36 cellular contexts compared by ENCODE assay signal in genomic region chr19:18167011-18167410, GRCh38. TPM values are rescaled to one million over a fixed set of nuclear protein-coding genes. Genes with fewer than 3 reads are reported as not detected.
"Had no signal": no experiment of that assay in that cellular context is flagged by ENCODE, and none has a peak within 500 bp of the region (broad histone marks: within the 10 kb centered on the region; RNA-seq: fewer than 3 reads in every experiment).

No MANE protein-coding gene starts in this region.

- H3K4me3 ChIP-seq: adrenal gland, body of pancreas, esophagus muscularis mucosa, gastrocnemius medialis, heart left ventricle had no signal

- H3K4me1 Mint-ChIP-seq: activated naive CD8-positive, alpha-beta T cell treated with anti-CD3 and anti-CD28 coated beads for 36 hours had no signal

- FAIRE-seq: colon had no signal

- H3K4me1 ChIP-seq: foreskin keratinocyte, gastrocnemius medialis had no signal

- ATAC-seq: activated CD4-positive, CD25-positive, alpha-beta regulatory T cell treated with anti-CD3 and anti-CD28 coated beads, Interleukin-2, amount 50 U/mL, for 24 hours; activated CD8-positive, alpha-beta memory T cell treated with anti-CD3 and anti-CD28 coated beads, Interleukin-2, amount 10 ng/mL, durations not matched to agents 7 days and 5 days; activated CD8-positive, alpha-beta T cell treated with anti-CD3 and anti-CD28 coated beads, Interleukin-2, amount 10 ng/mL, durations not matched to agents 7 days and 5 days; activated naive CD8-positive, alpha-beta T cell treated with anti-CD3 and anti-CD28 coated beads, Interleukin-2, amount 50 U/mL, for 24 hours; body of pancreas; effector memory CD8-positive, alpha-beta T cell; foreskin keratinocyte; gastrocnemius medialis; heart left ventricle had no signal

- DNase-seq: activated B cell treated with CpG ODN at 0.5 μM for 24 hours; activated CD4-positive, alpha-beta memory T cell treated with anti-CD3 and anti-CD28 coated beads for 36 hours; activated CD4-positive, alpha-beta T cell treated with anti-CD3 and anti-CD28 coated beads for 48 hours; activated CD8-positive, alpha-beta memory T cell treated with anti-CD3 and anti-CD28 coated beads, Interleukin-2, amount 10 ng/mL, durations not matched to agents 7 days and 5 days; activated CD8-positive, alpha-beta memory T cell treated with anti-CD3 and anti-CD28 coated beads, Interleukin-2, amount 50 U/mL, for 4 hours; activated CD8-positive, alpha-beta T cell treated with anti-CD3 and anti-CD28 coated beads, Interleukin-2, amount 10 ng/mL, durations not matched to agents 7 days and 5 days; activated effector memory CD4-positive, alpha-beta T cell treated with anti-CD3 and anti-CD28 coated beads, Interleukin-2, amount 50 U/mL, for 16 hours; activated naive CD4-positive, alpha-beta T cell treated with anti-CD3 and anti-CD28 coated beads for 36 hours; activated naive CD8-positive, alpha-beta T cell treated with anti-CD3 and anti-CD28 coated beads for 36 hours; activated naive CD8-positive, alpha-beta T cell treated with anti-CD3 and anti-CD28 coated beads, Interleukin-2, amount 50 U/mL, for 24 hours; activated T-cell treated with anti-CD3 and anti-CD28 coated beads, Interleukin-2, amount 50 U/mL, for 1 hour; activated T-cell treated with anti-CD3 and anti-CD28 coated beads, Interleukin-2, amount 50 U/mL, for 48 hours; adrenal gland; amygdala; aorta; body of pancreas; caudate nucleus; cortex of kidney; dermis blood vessel endothelial cell; effector CD4-positive, alpha-beta T cell; effector memory CD8-positive, alpha-beta T cell; erythroblast; foreskin keratinocyte; gastrocnemius medialis; glutamatergic neuron; heart left ventricle; T1000; WERI-Rb-1 had no signal

- H3K4me3 Mint-ChIP-seq: activated B cell treated with CpG ODN at 0.5 μM for 24 hours; activated CD4-positive, alpha-beta memory T cell treated with anti-CD3 and anti-CD28 coated beads for 36 hours; activated CD8-positive, alpha-beta memory T cell treated with anti-CD3 and anti-CD28 coated beads, Interleukin-2, amount 10 ng/mL, durations not matched to agents 7 days and 5 days; activated CD8-positive, alpha-beta T cell treated with anti-CD3 and anti-CD28 coated beads, Interleukin-2, amount 10 ng/mL, durations not matched to agents 7 days and 5 days; activated naive CD4-positive, alpha-beta T cell treated with anti-CD3 and anti-CD28 coated beads for 36 hours; activated naive CD4-positive, alpha-beta T cell treated with anti-CD3 and anti-CD28 coated beads, Interleukin-2, amount 50 U/mL, for 24 hours; activated naive CD8-positive, alpha-beta T cell treated with anti-CD3 and anti-CD28 coated beads for 36 hours; activated naive CD8-positive, alpha-beta T cell treated with anti-CD3 and anti-CD28 coated beads, Interleukin-2, amount 50 U/mL, for 24 hours; activated T-helper 1 cell treated with anti-CD3 and anti-CD28 coated beads, Interleukin-12 subunit alpha, Interleukin-12 subunit beta, Interleukin-2, Interleukin-4 antibody, amounts not matched to agents 30 ng/mL and 10 ng/mL and 1 ng/mL, durations not matched to agents 14 hours and 24 hours and 36 hours; effector memory CD8-positive, alpha-beta T cell; T-helper 2 cell treated with Interferon-gamma antibody and Interleukin-4, amounts not matched to agents 5 μg/mL and 100 μg/mL, for 36 hours had no signal

- H3K27ac Mint-ChIP-seq: activated CD4-positive, alpha-beta memory T cell treated with anti-CD3 and anti-CD28 coated beads for 36 hours; activated CD8-positive, alpha-beta memory T cell treated with anti-CD3 and anti-CD28 coated beads, Interleukin-2, amount 10 ng/mL, durations not matched to agents 7 days and 5 days; activated CD8-positive, alpha-beta T cell treated with anti-CD3 and anti-CD28 coated beads, Interleukin-2, amount 10 ng/mL, durations not matched to agents 7 days and 5 days; activated naive CD4-positive, alpha-beta T cell treated with anti-CD3 and anti-CD28 coated beads for 36 hours; activated naive CD4-positive, alpha-beta T cell treated with anti-CD3 and anti-CD28 coated beads, Interleukin-2, amount 50 U/mL, for 24 hours; activated naive CD8-positive, alpha-beta T cell treated with anti-CD3 and anti-CD28 coated beads for 36 hours; activated naive CD8-positive, alpha-beta T cell treated with anti-CD3 and anti-CD28 coated beads, Interleukin-2, amount 50 U/mL, for 24 hours; activated T-helper 1 cell treated with anti-CD3 and anti-CD28 coated beads, Interleukin-12 subunit alpha, Interleukin-12 subunit beta, Interleukin-2, Interleukin-4 antibody, amounts not matched to agents 30 ng/mL and 10 ng/mL and 1 ng/mL, durations not matched to agents 14 hours and 24 hours and 36 hours; activated T-helper 2 cell treated with anti-CD3 and anti-CD28 coated beads, Interferon-gamma antibody, Interleukin-2, Interleukin-4, amounts not matched to agents 10 μg/mL and 5 μg/mL and 100 μg/mL, durations not matched to agents 14 hours and 24 hours and 36 hours; effector memory CD8-positive, alpha-beta T cell; T-helper 2 cell treated with Interferon-gamma antibody and Interleukin-4, amounts not matched to agents 5 μg/mL and 100 μg/mL, for 36 hours had no signal

- H3K9me3 ChIP-seq: adrenal gland, body of pancreas, esophagus muscularis mucosa, gastrocnemius medialis, heart left ventricle had no signal

- H3K27me3 Mint-ChIP-seq: activated B cell treated with CpG ODN at 0.5 μM for 24 hours; activated CD4-positive, alpha-beta memory T cell treated with anti-CD3 and anti-CD28 coated beads for 36 hours; activated CD8-positive, alpha-beta memory T cell treated with anti-CD3 and anti-CD28 coated beads, Interleukin-2, amount 10 ng/mL, durations not matched to agents 7 days and 5 days; activated naive CD4-positive, alpha-beta T cell treated with anti-CD3 and anti-CD28 coated beads, Interleukin-2, amount 50 U/mL, for 24 hours; activated naive CD8-positive, alpha-beta T cell treated with anti-CD3 and anti-CD28 coated beads for 36 hours; activated naive CD8-positive, alpha-beta T cell treated with anti-CD3 and anti-CD28 coated beads, Interleukin-2, amount 50 U/mL, for 24 hours; effector memory CD8-positive, alpha-beta T cell had no signal

- H3K27ac ChIP-seq: adrenal gland, body of pancreas, esophagus muscularis mucosa, foreskin keratinocyte, gastrocnemius medialis, heart left ventricle, WERI-Rb-1 had no signal

- H3K36me3 Mint-ChIP-seq: activated CD8-positive, alpha-beta memory T cell treated with anti-CD3 and anti-CD28 coated beads, Interleukin-2, amount 10 ng/mL, durations not matched to agents 7 days and 5 days had no signal

- H3K9me3 Mint-ChIP-seq: activated B cell treated with CpG ODN at 0.5 μM for 24 hours; activated CD4-positive, alpha-beta memory T cell treated with anti-CD3 and anti-CD28 coated beads for 36 hours; activated naive CD4-positive, alpha-beta T cell treated with anti-CD3 and anti-CD28 coated beads for 36 hours; activated naive CD4-positive, alpha-beta T cell treated with anti-CD3 and anti-CD28 coated beads, Interleukin-2, amount 50 U/mL, for 24 hours; activated naive CD8-positive, alpha-beta T cell treated with anti-CD3 and anti-CD28 coated beads for 36 hours; activated naive CD8-positive, alpha-beta T cell treated with anti-CD3 and anti-CD28 coated beads, Interleukin-2, amount 50 U/mL, for 24 hours; activated T-helper 1 cell treated with anti-CD3 and anti-CD28 coated beads, Interleukin-12 subunit alpha, Interleukin-12 subunit beta, Interleukin-2, Interleukin-4 antibody, amounts not matched to agents 30 ng/mL and 10 ng/mL and 1 ng/mL, durations not matched to agents 14 hours and 24 hours and 36 hours; activated T-helper 2 cell treated with anti-CD3 and anti-CD28 coated beads, Interferon-gamma antibody, Interleukin-2, Interleukin-4, amounts not matched to agents 10 μg/mL and 5 μg/mL and 100 μg/mL, durations not matched to agents 14 hours and 24 hours and 36 hours; effector memory CD8-positive, alpha-beta T cell; T-helper 2 cell treated with Interferon-gamma antibody and Interleukin-4, amounts not matched to agents 5 μg/mL and 100 μg/mL, for 36 hours had no signal

- H3K27me3 ChIP-seq: adrenal gland, body of pancreas, esophagus muscularis mucosa, foreskin keratinocyte, gastrocnemius medialis, heart left ventricle had no signal

RNA-seq across cellular contexts. Expression of gene PDE4C, which starts 59.2 kb away (rescaled TPM):
- total RNA-seq: activated B cell treated with CpG ODN at 0.5 μM for 24 hours; activated CD4-positive, alpha-beta memory T cell treated with anti-CD3 and anti-CD28 coated beads for 36 hours; activated CD8-positive, alpha-beta memory T cell treated with anti-CD3 and anti-CD28 coated beads for 36 hours; activated naive CD8-positive, alpha-beta T cell treated with anti-CD3 and anti-CD28 coated beads for 36 hours; activated T-helper 1 cell treated with anti-CD3 and anti-CD28 coated beads, Interleukin-12 subunit alpha, Interleukin-12 subunit beta, Interleukin-2, Interleukin-4 antibody, amounts not matched to agents 30 ng/mL and 10 ng/mL and 1 ng/mL, durations not matched to agents 14 hours and 24 hours and 36 hours; foreskin keratinocyte had no signal
- polyA plus RNA-seq: foreskin keratinocyte had no signal
